Comparison of ENCODE assay signal across 12 cellular contexts in the genomic region with DNA sequence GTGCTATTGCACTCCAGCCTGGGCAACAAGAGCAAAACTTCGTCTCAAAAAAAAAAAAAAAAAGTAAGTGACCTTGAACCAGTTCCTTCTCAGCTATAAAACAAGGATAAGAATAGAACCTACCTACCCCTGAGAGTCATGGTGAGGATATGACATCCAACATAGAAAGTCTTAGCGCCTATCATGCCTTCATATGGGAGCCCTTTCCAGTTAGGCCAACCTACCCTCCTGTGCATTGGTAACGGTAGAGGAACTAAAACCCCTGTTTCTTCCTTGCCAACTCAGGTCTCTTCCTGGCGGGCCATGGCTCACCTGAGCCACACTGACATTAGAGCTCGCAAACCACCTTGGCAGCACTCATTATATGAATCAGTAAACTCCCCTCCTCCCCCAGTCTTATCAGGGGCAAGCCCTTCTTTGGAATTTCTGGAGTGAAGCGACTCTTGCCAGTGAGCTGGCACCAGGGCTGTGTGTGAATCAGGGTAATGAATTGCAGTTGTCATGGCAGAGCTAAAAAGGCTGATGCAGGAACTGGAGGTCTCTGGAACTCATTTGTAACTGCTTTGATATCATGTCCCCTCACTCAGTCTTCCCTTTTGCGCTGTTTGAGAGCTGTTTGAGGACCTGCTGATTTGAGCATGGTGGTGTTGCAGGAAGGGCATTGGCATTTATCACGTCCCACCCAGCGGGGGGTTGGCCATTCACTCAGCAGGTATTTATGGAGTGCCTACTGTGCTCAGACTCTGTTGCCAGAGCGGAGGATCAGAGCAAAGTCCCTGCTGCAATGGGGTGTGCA. TPM values are rescaled to one million over a fixed set of nuclear protein-coding genes. Genes with fewer than 3 reads are reported as not detected.
A peak's percentile ranks its signal among the peaks of the same experiment; 100 is the strongest.
DNase-seq lines count a peak whose midpoint lies in the region; ATAC-seq, FAIRE-seq and TF ChIP-seq lines count a peak whose summit lies in the region.
"Had no signal": no experiment of that assay in that cellular context is flagged by ENCODE, and none has a peak within 500 bp of the region (broad histone marks: within the 10 kb centered on the region; RNA-seq: fewer than 3 reads in every experiment).

No MANE protein-coding gene starts in this region.

- H3K4me3 Mint-ChIP-seq in immature natural killer cell = no peak overlapping the region

- H3K4me1 Mint-ChIP-seq in immature natural killer cell = no peaks in the 10 kb centered on the region

- no peaks in the 10 kb centered on the region for H3K27me3 ChIP-seq in lung (ENCODE audit: control insufficient read depth, insufficient read depth)
- H3K27me3 ChIP-seq: BE2C had no signal

- peaks cover 0 to 2% (median 0%) of the 10 kb centered on the region in 6 donors for H3K9me3 Mint-ChIP-seq in immature natural killer cell

- H3K9me3 ChIP-seq in lung (ENCODE audit: control insufficient read depth in 2 of 2, insufficient read depth in 1 of 2, low read length in 1 of 2) = no peaks in the 10 kb centered on the region
- H3K9me3 ChIP-seq: BE2C had no signal

- no peak overlapping the region for H3K27ac Mint-ChIP-seq in immature natural killer cell

- DNase-seq in ACHN (peak; percentile 82), HTR-8/SVneo (ENCODE audit: insufficient read length, low spot score) (peak; percentile 36), astrocyte of the hippocampus (ENCODE audit: low read depth, low spot score) (peak; percentile 63), lung (ENCODE audit: low spot score) (peak; percentile 77), immature natural killer cell (no peak), NCI-H2171 (lab: John Stamatoyannopoulos, UW) (no peak), DMS114 treated with DMSO at 0.1 percent for 48 hours (lab: John Stamatoyannopoulos, UW; ENCODE audit: unreplicated experiment) (no peak)
- DNase-seq in stimulated activated naive CD4-positive, alpha-beta T cell treated with Interleukin-2 at 50 U/mL for 16 hours (lab: John Stamatoyannopoulos, UW) = no peak
- DNase-seq: BE2C; effector CD4-positive, alpha-beta T cell; NCI-H187 treated with DMSO at 0.1 percent for 48 hours had no signal

- peak; percentile 73 for ATAC-seq in lung (ENCODE audit: insufficient read depth, low FRiP score)

- H3K4me1 ChIP-seq in lung (ENCODE audit: control insufficient read depth in 2 of 2, insufficient read depth in 2 of 2, low read length in 2 of 2) = peaks cover 0 to 6% of the 10 kb centered on the region in 2 donors
- H3K4me1 ChIP-seq: BE2C had no signal

- TF ChIP-seq CTCF in lung (IDR thresholded peaks at IDR 0.05; ENCODE audit: control extremely low read depth, extremely low read depth) = no peak

- WGBS in lung, 2 donors = 60 to 82% methylated on average over 10 of the region's 10 CpGs

- no peaks in the 10 kb centered on the region for H3K36me3 Mint-ChIP-seq in immature natural killer cell

- H3K27me3 Mint-ChIP-seq in immature natural killer cell (ENCODE audit: low read depth in 3 of 3) = peaks cover 0 to 6% (median 0%) of the 10 kb centered on the region in 3 donors

- in situ Hi-C loops in ACHN (cut with HindIII; ENCODE audit: low pct_ligation_motif_present, low pct_unique_long_range_greater_than_20kb, low sequenced_read_pairs) = no loop called here

- peak; percentile 71 for FAIRE-seq in HTR-8/SVneo (lab: Jason Lieb, UNC)

- peak overlapping the region in 1 of 2 donors; percentile 46 for H3K27ac ChIP-seq in lung (ENCODE audit: low read depth in 1 of 2, low read length in 1 of 2)

- H3K4me3 ChIP-seq in lung = no peak overlapping the region

- H3K36me3 ChIP-seq in lung (ENCODE audit: control insufficient read depth in 2 of 2, insufficient read depth in 2 of 2, low read length in 2 of 2) = no peaks in the 10 kb centered on the region
- H3K36me3 ChIP-seq: BE2C had no signal

RNA-seq across cellular contexts. Expression of a gene that starts 10.3 kb away (rescaled TPM):
- 10 to 100 TPM; 48.4 to 60.8 TPM for total RNA-seq in lung
- polyA plus RNA-seq in lung = 10 to 100 TPM; 51.6 to 77.0 TPM
- polyA plus RNA-seq in immature natural killer cell = under 1 TPM in 1 of 3 donors, not detected in 2; 0.40 TPM
- total RNA-seq: OCI-LY7 had no signal

Comparison
In these comparisons a context has a peak if more than half of its experiments do, and no peak if none do; other contexts are left out.
1. DNase-seq: peak in ACHN (single experiment), HTR-8/SVneo (single experiment), astrocyte of the hippocampus (single experiment) and lung (single experiment); none in immature natural killer cell (0 of 3), stimulated activated naive CD4-positive, alpha-beta T cell treated with Interleukin-2 at 50 U/mL for 16 hours (single experiment), NCI-H2171 (single experiment) and DMS114 treated with DMSO at 0.1 percent for 48 hours (single experiment).
2. RNA of a gene that starts 10.3 kb away (polyA plus RNA-seq): 51.6 to 77.0 TPM in lung; 0.40 TPM in immature natural killer cell; every median in the first group is over 10 times any median in the second.